ENCODE assay signal across 7 cellular contexts in genomic region chr15:47185222-47185800, GRCh38.
DNase-seq lines count a peak whose midpoint lies in the region; TF ChIP-seq lines count a peak whose summit lies in the region.

No MANE protein-coding gene starts in this region.

- H3K4me3 ChIP-seq in HFF-Myc (replicated peaks; ENCODE audit: low read depth, low read length) (peak overlapping the region; percentile 43), fibroblast of lung (replicated peaks in 1 of 4; ENCODE audit: control extremely low read depth in 1 of 4, insufficient read depth in 1 of 4, low read depth in 3 of 4, low read length in 4 of 4) (peak overlapping the region; percentile 47 to 63 (median 50)), rectal smooth muscle tissue (ENCODE audit: low read length) (peak overlapping the region; percentile 63)

- H3K27ac ChIP-seq in fibroblast of lung (ENCODE audit: insufficient read depth, low read length) (no peak overlapping the region), rectal smooth muscle tissue (ENCODE audit: low read depth, low read length) (no peak overlapping the region)

- peaks cover 11% of the 10 kb centered on the region for H3K27me3 ChIP-seq in fibroblast of lung (ENCODE audit: control insufficient read depth, insufficient read depth, low read length)
- peaks cover 5% of the 10 kb centered on the region for H3K27me3 ChIP-seq in rectal smooth muscle tissue (ENCODE audit: control insufficient read depth, insufficient read depth, low read length)

- no peaks in the 10 kb centered on the region for H3K9me3 ChIP-seq in fibroblast of lung (ENCODE audit: control insufficient read depth, insufficient read depth, low read depth, low read length)

- H3K4me1 ChIP-seq in fibroblast of lung (ENCODE audit: control insufficient read depth, extremely low read depth, insufficient read depth, low read length): no peaks in the 10 kb centered on the region
- no peaks in the 10 kb centered on the region for H3K4me1 ChIP-seq in rectal smooth muscle tissue (ENCODE audit: control insufficient read depth, insufficient read depth, low read length)

- H2AFZ ChIP-seq in fibroblast of lung (ENCODE audit: low read length): no peak overlapping the region

- H3K36me3 ChIP-seq in fibroblast of lung (ENCODE audit: control insufficient read depth, insufficient read depth, low read length): no peaks in the 10 kb centered on the region
- H3K36me3 ChIP-seq in rectal smooth muscle tissue (ENCODE audit: control insufficient read depth, insufficient read depth, low read length): no peaks in the 10 kb centered on the region

- TF ChIP-seq CTCF in HFF-Myc (IDR thresholded peaks at IDR 0.05; ENCODE audit: low read depth, low read length, missing control alignments): no peak
- no peak for TF ChIP-seq CTCF in fibroblast of lung (conservative IDR thresholded peaks at IDR 0.05 in 1 of 2, IDR thresholded peaks at IDR 0.05 in 1 of 2; ENCODE audit: low read depth in 1 of 2, low read length in 2 of 2)

- in situ Hi-C loops in KBM-7 (cut with MboI; ENCODE audit: low pct_unique_long_range_greater_than_20kb, low sequenced_read_pairs): no loop called here

- DNase-seq in HFF-Myc (ENCODE audit: extremely low read depth, low read depth) (no peak), NCI-H82 (lab: John Stamatoyannopoulos, UW) (peak; percentile 77), fibroblast of lung (ENCODE audit: low read depth in 2 of 2) (peak in 1 of 2 donors; percentile 17), HuH-7.5 (ENCODE audit: low spot score) (no peak), KBM-7 (no peak), GF-D8 (lab: John Stamatoyannopoulos, UW) (no peak)

- peak overlapping the region; percentile 87 for H3K4me2 ChIP-seq in fibroblast of lung (ENCODE audit: extremely low read depth, insufficient read depth, low read length)

- H3K79me2 ChIP-seq in fibroblast of lung (ENCODE audit: control insufficient read depth, insufficient read depth, low read length): no peaks in the 10 kb centered on the region

- H3K9ac ChIP-seq in fibroblast of lung (ENCODE audit: insufficient read depth, low read length) (no peak overlapping the region), rectal smooth muscle tissue (ENCODE audit: low read length) (no peak overlapping the region)

- H4K20me1 ChIP-seq in fibroblast of lung (ENCODE audit: control insufficient read depth, extremely low read depth, insufficient read depth, low read length): no peaks in the 10 kb centered on the region
